In the genomic region with DNA sequence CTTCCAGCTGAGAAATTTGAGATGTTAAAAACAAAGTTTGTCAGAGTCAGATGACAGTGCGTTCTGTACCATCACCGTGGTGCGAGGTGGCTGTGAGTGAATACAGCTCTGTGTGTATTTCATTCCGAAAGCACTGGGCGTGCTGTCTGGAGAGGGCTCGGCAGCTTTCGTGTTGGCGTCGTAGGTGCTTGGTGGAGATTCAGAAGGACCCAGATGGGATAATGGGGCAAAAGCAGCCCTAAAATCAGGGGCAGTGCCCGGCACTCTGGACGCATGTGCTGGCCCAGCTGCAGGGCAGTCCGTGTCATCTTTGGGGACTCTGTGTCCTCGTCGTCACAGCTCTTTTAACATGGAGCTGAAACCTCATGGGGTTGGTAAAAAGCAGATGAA, we compare ENCODE assay signal across 11 cellular contexts.
A peak's percentile ranks its signal among the peaks of the same experiment; 100 is the strongest.
DNase-seq lines count a peak whose midpoint lies in the region; ATAC-seq and TF ChIP-seq lines count a peak whose summit lies in the region.
"Had no signal": no experiment of that assay in that cellular context is flagged by ENCODE, and none has a peak within 500 bp of the region (broad histone marks: within the 10 kb centered on the region; RNA-seq: fewer than 3 reads in every experiment).

No MANE protein-coding gene starts in this region.

- CTCF ChIA-PET in naive thymus-derived CD4-positive, alpha-beta T cell (lab: Charles Lee): interaction anchor here (0.6 to 1.6 kb wide), 3 partner anchors 23 to 90 kb away, joined by 3 to 4 read pairs (median 3); no protein-coding TSS in a partner anchor
- CTCF ChIA-PET in GM10248 (lab: Yijun Ruan, JAX): no interaction called here

- H3K27me3 Mint-ChIP-seq in naive thymus-derived CD4-positive, alpha-beta T cell: no peaks in the 10 kb centered on the region
- H3K27me3 Mint-ChIP-seq: activated CD4-positive, alpha-beta memory T cell treated with anti-CD3 and anti-CD28 coated beads for 36 hours had no signal

- H3K4me1 Mint-ChIP-seq in naive thymus-derived CD4-positive, alpha-beta T cell: peaks cover 22 to 78% (median 63%) of the 10 kb centered on the region in 7 donors

- DNase-seq in left ventricle myocardium superior: no peak
- no peak for DNase-seq in right atrium auricular region (ENCODE audit: low spot score)
- peak; percentile 48 for DNase-seq in ecto neural progenitor cell (ENCODE audit: low spot score)
- DNase-seq in naive thymus-derived CD4-positive, alpha-beta T cell: no peak
- DNase-seq in uterus: peak in 1 of 2 donors; percentile 58
- DNase-seq in GM10248 (ENCODE audit: extremely low spot score): no peak
- DNase-seq in activated T-cell treated with anti-CD3 and anti-CD28 coated beads for 4 hours: no peak
- DNase-seq: activated CD4-positive, alpha-beta memory T cell treated with anti-CD3 and anti-CD28 coated beads for 36 hours had no signal

- peak overlapping the region in 1 of 2 donors; percentile 18 for H3K27ac ChIP-seq in right atrium auricular region
- no peak overlapping the region for H3K27ac ChIP-seq in naive thymus-derived CD4-positive, alpha-beta T cell (ENCODE audit: low read depth, low read length)
- peak overlapping the region; percentile 82 to 84 for H3K27ac ChIP-seq in uterus
- H3K27ac ChIP-seq: BLaER1, KMS-11 had no signal

- peaks cover 0 to 2% (median 0%) of the 10 kb centered on the region in 11 donors for H3K9me3 Mint-ChIP-seq in naive thymus-derived CD4-positive, alpha-beta T cell
- H3K9me3 Mint-ChIP-seq: activated CD4-positive, alpha-beta memory T cell treated with anti-CD3 and anti-CD28 coated beads for 36 hours had no signal

- POLR2A ChIA-PET in naive thymus-derived CD4-positive, alpha-beta T cell (lab: Charles Lee): interaction anchor here (0.7 to 1.6 kb wide), 4 partner anchors 20 to 88 kb away, joined by 3 to 5 read pairs (median 3); no protein-coding TSS in a partner anchor
- POLR2A ChIA-PET in GM10248 (lab: Yijun Ruan, JAX): no interaction called here

- H3K27me3 ChIP-seq in right atrium auricular region: no peaks in the 10 kb centered on the region
- H3K27me3 ChIP-seq in naive thymus-derived CD4-positive, alpha-beta T cell (ENCODE audit: control insufficient read depth in 2 of 2, insufficient read depth in 2 of 2, low read length in 2 of 2): no peaks in the 10 kb centered on the region
- no peaks in the 10 kb centered on the region for H3K27me3 ChIP-seq in uterus
- H3K27me3 ChIP-seq: BLaER1 had no signal

- ATAC-seq in left ventricle myocardium superior: peak; percentile 70
- ATAC-seq in naive thymus-derived CD4-positive, alpha-beta T cell: no peak
- ATAC-seq in esophagus mucosa: no peak

- no peaks in the 10 kb centered on the region for H3K9me3 ChIP-seq in right atrium auricular region
- no peaks in the 10 kb centered on the region for H3K9me3 ChIP-seq in naive thymus-derived CD4-positive, alpha-beta T cell (ENCODE audit: control insufficient read depth in 2 of 3, low read length in 3 of 3)
- H3K9me3 ChIP-seq in uterus: no peaks in the 10 kb centered on the region
- H3K9me3 ChIP-seq: BLaER1 had no signal

- H3K36me3 ChIP-seq in right atrium auricular region (peaks cover 12% of the 10 kb centered on the region), uterus (no peaks in the 10 kb centered on the region)
- H3K36me3 ChIP-seq in naive thymus-derived CD4-positive, alpha-beta T cell (ENCODE audit: control insufficient read depth in 2 of 3, insufficient read depth in 3 of 3, low read length in 3 of 3): peaks cover 0 to 16% (median 0%) of the 10 kb centered on the region in 3 experiments

- intact Hi-C loops in left ventricle myocardium superior (cut with micrococcal nuclease) (no loop called here), uterus (cut with DNase I; ENCODE audit: low total_unique reads) (no loop called here)
- intact Hi-C loops in naive thymus-derived CD4-positive, alpha-beta T cell (cut with micrococcal nuclease): no loop called here

- H3K4me3 Mint-ChIP-seq in naive thymus-derived CD4-positive, alpha-beta T cell: peak overlapping the region in 9 of 10 donors; percentile 10 to 80 (median 62)
- H3K4me3 Mint-ChIP-seq: activated CD4-positive, alpha-beta memory T cell treated with anti-CD3 and anti-CD28 coated beads for 36 hours had no signal

- H3K27ac Mint-ChIP-seq in naive thymus-derived CD4-positive, alpha-beta T cell: peak overlapping the region; percentile 53 to 95 (median 92)
- H3K27ac Mint-ChIP-seq: activated CD4-positive, alpha-beta memory T cell treated with anti-CD3 and anti-CD28 coated beads for 36 hours had no signal

- TF ChIP-seq CTCF in right atrium auricular region (IDR thresholded peaks at IDR 0.05) (no peak), uterus (IDR thresholded peaks at IDR 0.05) (no peak), GM10248 (IDR thresholded peaks at IDR 0.05; ENCODE audit: control extremely low read depth, extremely low read depth, low read depth, missing control alignments) (no peak)

- no peak for TF ChIP-seq POLR2A in uterus (IDR thresholded peaks at IDR 0.05)

- H3K4me3 ChIP-seq in right atrium auricular region (no peak overlapping the region), uterus (no peak overlapping the region)
- H3K4me3 ChIP-seq in naive thymus-derived CD4-positive, alpha-beta T cell (ENCODE audit: low read length): no peak overlapping the region
- H3K4me3 ChIP-seq: BLaER1 had no signal

- H3K4me1 ChIP-seq in right atrium auricular region (no peaks in the 10 kb centered on the region), uterus (no peaks in the 10 kb centered on the region)
- peaks cover 0 to 24% of the 10 kb centered on the region in 2 donors for H3K4me1 ChIP-seq in naive thymus-derived CD4-positive, alpha-beta T cell (ENCODE audit: control insufficient read depth in 2 of 2, insufficient read depth in 2 of 2, low read length in 2 of 2)

- H3K36me3 Mint-ChIP-seq in naive thymus-derived CD4-positive, alpha-beta T cell: peaks cover 12 to 37% (median 24%) of the 10 kb centered on the region in 5 donors
